8 cellular contexts compared by ENCODE assay signal in genomic region chr19:34556500-34556899, GRCh38.
A peak's percentile ranks its signal among the peaks of the same experiment; 100 is the strongest.
DNase-seq lines count a peak whose midpoint lies in the region; ATAC-seq and TF ChIP-seq lines count a peak whose summit lies in the region.

No MANE protein-coding gene starts in this region.

- no CpG with 5 or more reads among the region's 3 CpGs for WGBS in iPS DF 6.9 (ENCODE audit: insufficient coverage, insufficient read length)
- 7% methylated on average over 3 of the region's 3 CpGs for WGBS in esophagus muscularis mucosa

- H3K9me3 ChIP-seq in BE2C, result no peaks in the 10 kb centered on the region; the same call in 1 of the 2 replicates
- H3K9me3 ChIP-seq in iPS DF 6.9 (ENCODE audit: control insufficient read depth, insufficient read depth, low read length), result no peaks in the 10 kb centered on the region
- H3K9me3 ChIP-seq in esophagus muscularis mucosa, result no peaks in the 10 kb centered on the region

- peaks cover 0 to 4% (median 0%) of the 10 kb centered on the region in 4 donors for H3K4me1 Mint-ChIP-seq in naive thymus-derived CD8-positive, alpha-beta T cell

- H3K27ac ChIP-seq in iPS DF 6.9 (ENCODE audit: low read length), result no peak overlapping the region
- no peak overlapping the region for H3K27ac ChIP-seq in esophagus muscularis mucosa (replicated peaks in 1 of 4)

- peak; percentile 47 for DNase-seq in BE2C
- peak; percentile 2 for DNase-seq in HFF-Myc (ENCODE audit: extremely low read depth, low read depth)
- DNase-seq in SW480 (ENCODE audit: low spot score), result peak; percentile 16
- DNase-seq in iPS DF 6.9 (ENCODE audit: low read depth, low spot score), result peak; percentile 7
- DNase-seq in naive thymus-derived CD8-positive, alpha-beta T cell, result no peak
- DNase-seq in esophagus muscularis mucosa (ENCODE audit: extremely low spot score), result no peak
- no peak for DNase-seq in UCSD-AML1 (lab: John Stamatoyannopoulos, UW; ENCODE audit: unreplicated experiment)

- no peak for TF ChIP-seq POLR2A in esophagus muscularis mucosa (IDR thresholded peaks at IDR 0.05; ENCODE audit: low read depth)

- no peak overlapping the region for H3K27ac Mint-ChIP-seq in naive thymus-derived CD8-positive, alpha-beta T cell

- peaks cover 0 to 12% (median 3%) of the 10 kb centered on the region in 9 donors for H3K9me3 Mint-ChIP-seq in naive thymus-derived CD8-positive, alpha-beta T cell

- H3K27me3 Mint-ChIP-seq in naive thymus-derived CD8-positive, alpha-beta T cell, result peaks cover 27 to 73% (median 49%) of the 10 kb centered on the region in 5 donors

- H3K36me3 ChIP-seq in BE2C (no peaks in the 10 kb centered on the region), iPS DF 6.9 (ENCODE audit: control insufficient read depth, insufficient read depth, low read length) (no peaks in the 10 kb centered on the region), esophagus muscularis mucosa (no peaks in the 10 kb centered on the region)

- peaks cover 20% of the 10 kb centered on the region for H3K27me3 ChIP-seq in BE2C
- no peaks in the 10 kb centered on the region for H3K27me3 ChIP-seq in iPS DF 6.9 (ENCODE audit: control insufficient read depth, insufficient read depth, low read length)
- H3K27me3 ChIP-seq in esophagus muscularis mucosa, result peaks cover 0 to 23% (median 0%) of the 10 kb centered on the region in 4 donors

- H3K4me3 ChIP-seq in BE2C (ENCODE audit: low read depth, low read length) (no peak overlapping the region), HFF-Myc (replicated peaks; ENCODE audit: low read depth, low read length) (no peak overlapping the region), iPS DF 6.9 (ENCODE audit: low read length) (no peak overlapping the region), esophagus muscularis mucosa (no peak overlapping the region)

- ATAC-seq in naive thymus-derived CD8-positive, alpha-beta T cell, result no peak
- no peak for ATAC-seq in HG02798 (IDR thresholded peaks at IDR 0.05; ENCODE audit: poor library complexity, unreplicated experiment)

- TF ChIP-seq EP300 in esophagus muscularis mucosa (IDR thresholded peaks at IDR 0.05), result no peak

- H3K4me1 ChIP-seq in BE2C, result no peaks in the 10 kb centered on the region
- no peaks in the 10 kb centered on the region; the same call in 1 of the 2 replicates for H3K4me1 ChIP-seq in iPS DF 6.9 (ENCODE audit: control insufficient read depth, insufficient read depth, low read length)
- no peaks in the 10 kb centered on the region for H3K4me1 ChIP-seq in esophagus muscularis mucosa

- intact Hi-C loops in esophagus muscularis mucosa (cut with DNase I), result no loop called here

- POLR2A ChIA-PET in naive thymus-derived CD8-positive, alpha-beta T cell (lab: Charles Lee), result no interaction called here

- H3K36me3 Mint-ChIP-seq in naive thymus-derived CD8-positive, alpha-beta T cell, result peaks cover 0 to 10% (median 2%) of the 10 kb centered on the region in 3 donors

- TF ChIP-seq CTCF in BE2C (IDR thresholded peaks at IDR 0.05; ENCODE audit: low read depth, low read length) (peak; percentile 61), HFF-Myc (IDR thresholded peaks at IDR 0.05; ENCODE audit: low read depth, low read length, missing control alignments) (peak; percentile 55), esophagus muscularis mucosa (IDR thresholded peaks at IDR 0.05) (peak in 1 of 3 experiments; percentile 29)

- no peak overlapping the region for H3K4me3 Mint-ChIP-seq in naive thymus-derived CD8-positive, alpha-beta T cell

Comparison
In these comparisons a context has a peak if more than half of its experiments do, and no peak if none do; other contexts are left out.
1. DNase-seq: peak in BE2C (single experiment), HFF-Myc (single experiment), SW480 (single experiment) and iPS DF 6.9 (single experiment); none in naive thymus-derived CD8-positive, alpha-beta T cell (0 of 10), esophagus muscularis mucosa (single experiment) and UCSD-AML1 (single experiment).